ENCODE assay signal across 1 cellular context in the genomic region with DNA sequence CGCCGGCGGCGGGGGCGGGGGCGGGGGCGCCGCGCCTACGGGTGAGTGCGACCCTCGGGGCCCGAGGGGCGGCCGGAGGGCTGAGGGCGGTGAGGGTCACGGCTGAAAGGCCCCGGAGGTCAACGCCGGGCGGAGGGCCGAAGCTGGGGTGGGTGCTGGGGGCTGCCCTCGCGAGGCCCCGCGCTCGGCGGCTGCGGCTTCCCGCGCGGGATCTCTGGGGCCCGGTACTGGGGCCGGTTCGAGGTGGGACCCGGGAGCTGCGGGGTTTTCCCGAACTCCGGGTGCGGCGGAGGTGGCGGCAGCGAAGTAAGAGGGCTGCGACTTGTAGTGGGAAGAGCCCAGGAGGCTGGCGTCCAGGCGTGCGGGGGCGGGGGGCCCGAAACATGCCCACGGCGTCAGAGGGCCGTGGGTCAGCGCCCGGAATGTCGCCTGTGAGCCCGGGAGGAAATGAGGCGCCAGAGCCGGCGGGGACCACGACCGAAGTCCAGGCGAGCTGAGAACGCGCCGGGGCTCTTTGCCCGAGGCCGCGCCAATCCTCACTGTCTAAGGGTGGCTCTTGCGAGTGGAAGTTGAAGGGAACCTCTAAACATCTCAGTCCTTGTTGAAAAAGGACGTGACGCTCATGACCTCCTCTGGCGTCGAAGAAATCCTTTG.
TF ChIP-seq lines count a peak whose summit lies in the region.

No MANE protein-coding gene starts in this region.

TF ChIP-seq in HepG2, 621 proteins besides CTCF, POLR2A, EP300 and RAD21 (continued from another document and continues in another):
- TF ChIP-seq, protein P1, sequence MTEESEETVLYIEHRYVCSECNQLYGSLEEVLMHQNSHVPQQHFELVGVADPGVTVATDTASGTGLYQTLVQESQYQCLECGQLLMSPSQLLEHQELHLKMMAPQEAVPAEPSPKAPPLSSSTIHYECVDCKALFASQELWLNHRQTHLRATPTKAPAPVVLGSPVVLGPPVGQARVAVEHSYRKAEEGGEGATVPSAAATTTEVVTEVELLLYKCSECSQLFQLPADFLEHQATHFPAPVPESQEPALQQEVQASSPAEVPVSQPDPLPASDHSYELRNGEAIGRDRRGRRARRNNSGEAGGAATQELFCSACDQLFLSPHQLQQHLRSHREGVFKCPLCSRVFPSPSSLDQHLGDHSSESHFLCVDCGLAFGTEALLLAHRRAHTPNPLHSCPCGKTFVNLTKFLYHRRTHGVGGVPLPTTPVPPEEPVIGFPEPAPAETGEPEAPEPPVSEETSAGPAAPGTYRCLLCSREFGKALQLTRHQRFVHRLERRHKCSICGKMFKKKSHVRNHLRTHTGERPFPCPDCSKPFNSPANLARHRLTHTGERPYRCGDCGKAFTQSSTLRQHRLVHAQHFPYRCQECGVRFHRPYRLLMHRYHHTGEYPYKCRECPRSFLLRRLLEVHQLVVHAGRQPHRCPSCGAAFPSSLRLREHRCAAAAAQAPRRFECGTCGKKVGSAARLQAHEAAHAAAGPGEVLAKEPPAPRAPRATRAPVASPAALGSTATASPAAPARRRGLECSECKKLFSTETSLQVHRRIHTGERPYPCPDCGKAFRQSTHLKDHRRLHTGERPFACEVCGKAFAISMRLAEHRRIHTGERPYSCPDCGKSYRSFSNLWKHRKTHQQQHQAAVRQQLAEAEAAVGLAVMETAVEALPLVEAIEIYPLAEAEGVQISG (CRISPR knock-in tag; IDR thresholded peaks at IDR 0.05): no peak
- TF ChIP-seq ZNF382 (CRISPR knock-in tag; IDR thresholded peaks at IDR 0.05; ENCODE audit: borderline replicate concordance) (no peak), FOXO1 (CRISPR knock-in tag; IDR thresholded peaks at IDR 0.05) (no peak), ZSCAN25 (CRISPR knock-in tag; IDR thresholded peaks at IDR 0.05) (no peak), SAFB2 (CRISPR knock-in tag; IDR thresholded peaks at IDR 0.05; ENCODE audit: borderline replicate concordance, low read depth) (no peak), ZFY (CRISPR knock-in tag; IDR thresholded peaks at IDR 0.05) (peak; percentile 49), ZNF670 (CRISPR knock-in tag; IDR thresholded peaks at IDR 0.05; ENCODE audit: borderline replicate concordance) (no peak), ZNF674 (CRISPR knock-in tag; IDR thresholded peaks at IDR 0.05; ENCODE audit: low read depth) (no peak), ZNF274 (CRISPR knock-in tag; IDR thresholded peaks at IDR 0.05) (no peak), SKI (IDR thresholded peaks at IDR 0.05; ENCODE audit: partially characterized antibody) (peak; percentile 77), SAP130 (CRISPR knock-in tag; IDR thresholded peaks at IDR 0.05; ENCODE audit: low read depth) (peak; percentile 30; the same call in 1 of the 2 replicates), DR1 (CRISPR knock-in tag; IDR thresholded peaks at IDR 0.05) (no peak), ZNF430 (CRISPR knock-in tag; IDR thresholded peaks at IDR 0.05) (no peak), ZNF577 (CRISPR knock-in tag; IDR thresholded peaks at IDR 0.05; ENCODE audit: borderline replicate concordance, low read depth) (no peak), ZNF496 (CRISPR knock-in tag; IDR thresholded peaks at IDR 0.05; ENCODE audit: insufficient replicate concordance) (no peak), RBFOX2 (IDR thresholded peaks at IDR 0.05; ENCODE audit: low read depth, low read length) (peak; percentile 60), PHF8 (CRISPR knock-in tag; IDR thresholded peaks at IDR 0.05) (0 out of 2 replicates have a peak, but pooled peaks have one; percentile 7), HOXA5 (CRISPR knock-in tag; IDR thresholded peaks at IDR 0.05) (no peak), NFKB2 (CRISPR knock-in tag; IDR thresholded peaks at IDR 0.05; ENCODE audit: borderline replicate concordance) (no peak), SPEN (CRISPR knock-in tag; IDR thresholded peaks at IDR 0.05; ENCODE audit: low read depth) (no peak), CBX5 (CRISPR knock-in tag; IDR thresholded peaks at IDR 0.05; ENCODE audit: borderline replicate concordance) (no peak), ZNF737 (CRISPR knock-in tag; IDR thresholded peaks at IDR 0.05; ENCODE audit: borderline replicate concordance) (no peak), ETV5 (CRISPR knock-in tag; IDR thresholded peaks at IDR 0.05; ENCODE audit: borderline replicate concordance) (no peak; the same call in 1 of the 2 replicates), TBL1XR1 (IDR thresholded peaks at IDR 0.05; ENCODE audit: borderline replicate concordance, low read length, partially characterized antibody) (no peak), ATAD3A (CRISPR knock-in tag; IDR thresholded peaks at IDR 0.05) (no peak), U2AF1 (optimal IDR thresholded peaks at IDR 0.05; ENCODE audit: low read depth, low read length) (no peak), ARNT2 (CRISPR knock-in tag; IDR thresholded peaks at IDR 0.05; ENCODE audit: low read depth) (no peak), HIVEP1 (CRISPR knock-in tag; IDR thresholded peaks at IDR 0.05) (no peak)
- TF ChIP-seq, protein P2, sequence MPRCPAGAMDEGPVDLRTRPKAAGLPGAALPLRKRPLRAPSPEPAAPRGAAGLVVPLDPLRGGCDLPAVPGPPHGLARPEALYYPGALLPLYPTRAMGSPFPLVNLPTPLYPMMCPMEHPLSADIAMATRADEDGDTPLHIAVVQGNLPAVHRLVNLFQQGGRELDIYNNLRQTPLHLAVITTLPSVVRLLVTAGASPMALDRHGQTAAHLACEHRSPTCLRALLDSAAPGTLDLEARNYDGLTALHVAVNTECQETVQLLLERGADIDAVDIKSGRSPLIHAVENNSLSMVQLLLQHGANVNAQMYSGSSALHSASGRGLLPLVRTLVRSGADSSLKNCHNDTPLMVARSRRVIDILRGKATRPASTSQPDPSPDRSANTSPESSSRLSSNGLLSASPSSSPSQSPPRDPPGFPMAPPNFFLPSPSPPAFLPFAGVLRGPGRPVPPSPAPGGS (CRISPR knock-in tag; IDR thresholded peaks at IDR 0.05): no peak
- TF ChIP-seq, protein P3, sequence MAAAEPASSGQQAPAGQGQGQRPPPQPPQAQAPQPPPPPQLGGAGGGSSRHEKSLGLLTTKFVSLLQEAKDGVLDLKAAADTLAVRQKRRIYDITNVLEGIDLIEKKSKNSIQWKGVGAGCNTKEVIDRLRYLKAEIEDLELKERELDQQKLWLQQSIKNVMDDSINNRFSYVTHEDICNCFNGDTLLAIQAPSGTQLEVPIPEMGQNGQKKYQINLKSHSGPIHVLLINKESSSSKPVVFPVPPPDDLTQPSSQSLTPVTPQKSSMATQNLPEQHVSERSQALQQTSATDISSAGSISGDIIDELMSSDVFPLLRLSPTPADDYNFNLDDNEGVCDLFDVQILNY (CRISPR knock-in tag; conservative IDR thresholded peaks at IDR 0.05): no peak
- TF ChIP-seq, protein P4, sequence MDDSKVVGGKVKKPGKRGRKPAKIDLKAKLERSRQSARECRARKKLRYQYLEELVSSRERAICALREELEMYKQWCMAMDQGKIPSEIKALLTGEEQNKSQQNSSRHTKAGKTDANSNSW (CRISPR knock-in tag; IDR thresholded peaks at IDR 0.05; ENCODE audit: borderline replicate concordance): no peak
- TF ChIP-seq, protein P5, sequence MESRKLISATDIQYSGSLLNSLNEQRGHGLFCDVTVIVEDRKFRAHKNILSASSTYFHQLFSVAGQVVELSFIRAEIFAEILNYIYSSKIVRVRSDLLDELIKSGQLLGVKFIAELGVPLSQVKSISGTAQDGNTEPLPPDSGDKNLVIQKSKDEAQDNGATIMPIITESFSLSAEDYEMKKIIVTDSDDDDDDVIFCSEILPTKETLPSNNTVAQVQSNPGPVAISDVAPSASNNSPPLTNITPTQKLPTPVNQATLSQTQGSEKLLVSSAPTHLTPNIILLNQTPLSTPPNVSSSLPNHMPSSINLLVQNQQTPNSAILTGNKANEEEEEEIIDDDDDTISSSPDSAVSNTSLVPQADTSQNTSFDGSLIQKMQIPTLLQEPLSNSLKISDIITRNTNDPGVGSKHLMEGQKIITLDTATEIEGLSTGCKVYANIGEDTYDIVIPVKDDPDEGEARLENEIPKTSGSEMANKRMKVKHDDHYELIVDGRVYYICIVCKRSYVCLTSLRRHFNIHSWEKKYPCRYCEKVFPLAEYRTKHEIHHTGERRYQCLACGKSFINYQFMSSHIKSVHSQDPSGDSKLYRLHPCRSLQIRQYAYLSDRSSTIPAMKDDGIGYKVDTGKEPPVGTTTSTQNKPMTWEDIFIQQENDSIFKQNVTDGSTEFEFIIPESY (CRISPR knock-in tag; IDR thresholded peaks at IDR 0.05): no peak
- TF ChIP-seq, protein P6, sequence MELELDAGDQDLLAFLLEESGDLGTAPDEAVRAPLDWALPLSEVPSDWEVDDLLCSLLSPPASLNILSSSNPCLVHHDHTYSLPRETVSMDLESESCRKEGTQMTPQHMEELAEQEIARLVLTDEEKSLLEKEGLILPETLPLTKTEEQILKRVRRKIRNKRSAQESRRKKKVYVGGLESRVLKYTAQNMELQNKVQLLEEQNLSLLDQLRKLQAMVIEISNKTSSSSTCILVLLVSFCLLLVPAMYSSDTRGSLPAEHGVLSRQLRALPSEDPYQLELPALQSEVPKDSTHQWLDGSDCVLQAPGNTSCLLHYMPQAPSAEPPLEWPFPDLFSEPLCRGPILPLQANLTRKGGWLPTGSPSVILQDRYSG (CRISPR knock-in tag; IDR thresholded peaks at IDR 0.05): no peak
- TF ChIP-seq, protein P7, sequence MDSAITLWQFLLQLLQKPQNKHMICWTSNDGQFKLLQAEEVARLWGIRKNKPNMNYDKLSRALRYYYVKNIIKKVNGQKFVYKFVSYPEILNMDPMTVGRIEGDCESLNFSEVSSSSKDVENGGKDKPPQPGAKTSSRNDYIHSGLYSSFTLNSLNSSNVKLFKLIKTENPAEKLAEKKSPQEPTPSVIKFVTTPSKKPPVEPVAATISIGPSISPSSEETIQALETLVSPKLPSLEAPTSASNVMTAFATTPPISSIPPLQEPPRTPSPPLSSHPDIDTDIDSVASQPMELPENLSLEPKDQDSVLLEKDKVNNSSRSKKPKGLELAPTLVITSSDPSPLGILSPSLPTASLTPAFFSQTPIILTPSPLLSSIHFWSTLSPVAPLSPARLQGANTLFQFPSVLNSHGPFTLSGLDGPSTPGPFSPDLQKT (CRISPR knock-in tag; IDR thresholded peaks at IDR 0.05; ENCODE audit: borderline replicate concordance): no peak
- TF ChIP-seq, protein P8, sequence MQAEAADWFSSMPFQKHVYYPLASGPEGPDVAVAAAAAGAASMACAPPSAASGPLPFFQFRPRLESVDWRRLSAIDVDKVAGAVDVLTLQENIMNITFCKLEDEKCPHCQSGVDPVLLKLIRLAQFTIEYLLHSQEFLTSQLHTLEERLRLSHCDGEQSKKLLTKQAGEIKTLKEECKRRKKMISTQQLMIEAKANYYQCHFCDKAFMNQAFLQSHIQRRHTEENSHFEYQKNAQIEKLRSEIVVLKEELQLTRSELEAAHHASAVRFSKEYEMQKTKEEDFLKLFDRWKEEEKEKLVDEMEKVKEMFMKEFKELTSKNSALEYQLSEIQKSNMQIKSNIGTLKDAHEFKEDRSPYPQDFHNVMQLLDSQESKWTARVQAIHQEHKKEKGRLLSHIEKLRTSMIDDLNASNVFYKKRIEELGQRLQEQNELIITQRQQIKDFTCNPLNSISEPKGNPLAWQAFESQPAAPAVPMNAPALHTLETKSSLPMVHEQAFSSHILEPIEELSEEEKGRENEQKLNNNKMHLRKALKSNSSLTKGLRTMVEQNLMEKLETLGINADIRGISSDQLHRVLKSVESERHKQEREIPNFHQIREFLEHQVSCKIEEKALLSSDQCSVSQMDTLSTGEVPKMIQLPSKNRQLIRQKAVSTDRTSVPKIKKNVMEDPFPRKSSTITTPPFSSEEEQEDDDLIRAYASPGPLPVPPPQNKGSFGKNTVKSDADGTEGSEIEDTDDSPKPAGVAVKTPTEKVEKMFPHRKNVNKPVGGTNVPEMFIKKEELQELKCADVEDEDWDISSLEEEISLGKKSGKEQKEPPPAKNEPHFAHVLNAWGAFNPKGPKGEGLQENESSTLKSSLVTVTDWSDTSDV (CRISPR knock-in tag; IDR thresholded peaks at IDR 0.05): no peak
- TF ChIP-seq, protein P9, sequence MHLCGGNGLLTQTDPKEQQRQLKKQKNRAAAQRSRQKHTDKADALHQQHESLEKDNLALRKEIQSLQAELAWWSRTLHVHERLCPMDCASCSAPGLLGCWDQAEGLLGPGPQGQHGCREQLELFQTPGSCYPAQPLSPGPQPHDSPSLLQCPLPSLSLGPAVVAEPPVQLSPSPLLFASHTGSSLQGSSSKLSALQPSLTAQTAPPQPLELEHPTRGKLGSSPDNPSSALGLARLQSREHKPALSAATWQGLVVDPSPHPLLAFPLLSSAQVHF (CRISPR knock-in tag; IDR thresholded peaks at IDR 0.05): no peak
- TF ChIP-seq, protein P10, sequence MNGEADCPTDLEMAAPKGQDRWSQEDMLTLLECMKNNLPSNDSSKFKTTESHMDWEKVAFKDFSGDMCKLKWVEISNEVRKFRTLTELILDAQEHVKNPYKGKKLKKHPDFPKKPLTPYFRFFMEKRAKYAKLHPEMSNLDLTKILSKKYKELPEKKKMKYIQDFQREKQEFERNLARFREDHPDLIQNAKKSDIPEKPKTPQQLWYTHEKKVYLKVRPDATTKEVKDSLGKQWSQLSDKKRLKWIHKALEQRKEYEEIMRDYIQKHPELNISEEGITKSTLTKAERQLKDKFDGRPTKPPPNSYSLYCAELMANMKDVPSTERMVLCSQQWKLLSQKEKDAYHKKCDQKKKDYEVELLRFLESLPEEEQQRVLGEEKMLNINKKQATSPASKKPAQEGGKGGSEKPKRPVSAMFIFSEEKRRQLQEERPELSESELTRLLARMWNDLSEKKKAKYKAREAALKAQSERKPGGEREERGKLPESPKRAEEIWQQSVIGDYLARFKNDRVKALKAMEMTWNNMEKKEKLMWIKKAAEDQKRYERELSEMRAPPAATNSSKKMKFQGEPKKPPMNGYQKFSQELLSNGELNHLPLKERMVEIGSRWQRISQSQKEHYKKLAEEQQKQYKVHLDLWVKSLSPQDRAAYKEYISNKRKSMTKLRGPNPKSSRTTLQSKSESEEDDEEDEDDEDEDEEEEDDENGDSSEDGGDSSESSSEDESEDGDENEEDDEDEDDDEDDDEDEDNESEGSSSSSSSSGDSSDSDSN (CRISPR knock-in tag; IDR thresholded peaks at IDR 0.05): peak; percentile 59
- TF ChIP-seq, protein P11, sequence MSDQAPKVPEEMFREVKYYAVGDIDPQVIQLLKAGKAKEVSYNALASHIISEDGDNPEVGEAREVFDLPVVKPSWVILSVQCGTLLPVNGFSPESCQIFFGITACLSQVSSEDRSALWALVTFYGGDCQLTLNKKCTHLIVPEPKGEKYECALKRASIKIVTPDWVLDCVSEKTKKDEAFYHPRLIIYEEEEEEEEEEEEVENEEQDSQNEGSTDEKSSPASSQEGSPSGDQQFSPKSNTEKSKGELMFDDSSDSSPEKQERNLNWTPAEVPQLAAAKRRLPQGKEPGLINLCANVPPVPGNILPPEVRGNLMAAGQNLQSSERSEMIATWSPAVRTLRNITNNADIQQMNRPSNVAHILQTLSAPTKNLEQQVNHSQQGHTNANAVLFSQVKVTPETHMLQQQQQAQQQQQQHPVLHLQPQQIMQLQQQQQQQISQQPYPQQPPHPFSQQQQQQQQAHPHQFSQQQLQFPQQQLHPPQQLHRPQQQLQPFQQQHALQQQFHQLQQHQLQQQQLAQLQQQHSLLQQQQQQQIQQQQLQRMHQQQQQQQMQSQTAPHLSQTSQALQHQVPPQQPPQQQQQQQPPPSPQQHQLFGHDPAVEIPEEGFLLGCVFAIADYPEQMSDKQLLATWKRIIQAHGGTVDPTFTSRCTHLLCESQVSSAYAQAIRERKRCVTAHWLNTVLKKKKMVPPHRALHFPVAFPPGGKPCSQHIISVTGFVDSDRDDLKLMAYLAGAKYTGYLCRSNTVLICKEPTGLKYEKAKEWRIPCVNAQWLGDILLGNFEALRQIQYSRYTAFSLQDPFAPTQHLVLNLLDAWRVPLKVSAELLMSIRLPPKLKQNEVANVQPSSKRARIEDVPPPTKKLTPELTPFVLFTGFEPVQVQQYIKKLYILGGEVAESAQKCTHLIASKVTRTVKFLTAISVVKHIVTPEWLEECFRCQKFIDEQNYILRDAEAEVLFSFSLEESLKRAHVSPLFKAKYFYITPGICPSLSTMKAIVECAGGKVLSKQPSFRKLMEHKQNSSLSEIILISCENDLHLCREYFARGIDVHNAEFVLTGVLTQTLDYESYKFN (CRISPR knock-in tag; conservative IDR thresholded peaks at IDR 0.05): no peak
